In genomic region chr11:105181100-105181499, GRCh38 we compare ENCODE assay signal across 15 cellular contexts. TPM values are rescaled to one million over a fixed set of nuclear protein-coding genes. Genes with fewer than 3 reads are reported as not detected.
A peak's percentile ranks its signal among the peaks of the same experiment; 100 is the strongest.
DNase-seq lines count a peak whose midpoint lies in the region; ATAC-seq, FAIRE-seq and TF ChIP-seq lines count a peak whose summit lies in the region.
"Had no signal": no experiment of that assay in that cellular context is flagged by ENCODE, and none has a peak within 500 bp of the region (broad histone marks: within the 10 kb centered on the region; RNA-seq: fewer than 3 reads in every experiment).

No MANE protein-coding gene starts in this region.

- H3K4me3 Mint-ChIP-seq in astrocyte (ENCODE audit: unreplicated experiment) = no peak overlapping the region
- H3K4me3 Mint-ChIP-seq: CD8-positive, alpha-beta T cell had no signal

- no peak for TF ChIP-seq POLR2A in NB4 (IDR thresholded peaks at IDR 0.05; ENCODE audit: extremely low read depth, insufficient read length)
- TF ChIP-seq POLR2A in ovary (IDR thresholded peaks at IDR 0.05) = no peak

- H3K27me3 Mint-ChIP-seq in astrocyte (ENCODE audit: low read depth, unreplicated experiment) = no peaks in the 10 kb centered on the region

- 0 to 4% (median 3%) methylated on average over 2 of the region's 2 CpGs for WGBS in ovary, 3 donors

- peaks cover 3% of the 10 kb centered on the region for H3K4me1 ChIP-seq in astrocyte (ENCODE audit: insufficient read depth, low read length)
- no peaks in the 10 kb centered on the region for H3K4me1 ChIP-seq in ovary (ENCODE audit: insufficient read depth)

- no peaks in the 10 kb centered on the region for H3K36me3 Mint-ChIP-seq in astrocyte (ENCODE audit: low read depth, unreplicated experiment)
- H3K36me3 Mint-ChIP-seq: CD8-positive, alpha-beta T cell had no signal

- no peak for TF ChIP-seq EP300 in ovary (IDR thresholded peaks at IDR 0.05)

- TF ChIP-seq CTCF in NB4 (IDR thresholded peaks at IDR 0.05; ENCODE audit: low read depth, low read length) (no peak), astrocyte (IDR thresholded peaks at IDR 0.05; ENCODE audit: insufficient read depth, low read depth, low read length) (no peak), ovary (IDR thresholded peaks at IDR 0.05) (no peak)

- no peak for FAIRE-seq in astrocyte (lab: Jason Lieb, UNC)
- FAIRE-seq: GM18507 had no signal

- peaks cover 10% of the 10 kb centered on the region for H3K4me1 Mint-ChIP-seq in astrocyte (ENCODE audit: low read depth, unreplicated experiment)

- CTCF ChIA-PET in HEK293T (lab: Yijun Ruan, JAX) = no interaction called here

- ATAC-seq in GM21529 (IDR thresholded peaks at IDR 0.05; ENCODE audit: unreplicated experiment) = no peak
- ATAC-seq: CD8-positive, alpha-beta T cell; left colon had no signal

- no peak overlapping the region for H3K27ac ChIP-seq in astrocyte (ENCODE audit: low read depth, low read length)
- no peak overlapping the region for H3K27ac ChIP-seq in ovary

- no peak overlapping the region for H3K4me3 ChIP-seq in NB4 (ENCODE audit: low read depth, low read length)
- no peak overlapping the region for H3K4me3 ChIP-seq in astrocyte (ENCODE audit: insufficient read depth, low read depth, low read length)
- no peak overlapping the region for H3K4me3 ChIP-seq in ovary

- H4K20me1 ChIP-seq in astrocyte (ENCODE audit: insufficient read depth, low read length) = no peaks in the 10 kb centered on the region

- intact Hi-C loops in ovary (cut with DNase I) = no loop called here

- no peak overlapping the region for H3K9ac ChIP-seq in astrocyte (ENCODE audit: low read length)

- no peaks in the 10 kb centered on the region for H3K9me3 Mint-ChIP-seq in astrocyte (ENCODE audit: unreplicated experiment)
- H3K9me3 Mint-ChIP-seq: CD8-positive, alpha-beta T cell had no signal

- H3K36me3 ChIP-seq in astrocyte (ENCODE audit: insufficient read depth, low read length) = no peaks in the 10 kb centered on the region
- H3K36me3 ChIP-seq in ovary = no peaks in the 10 kb centered on the region

- H2AFZ ChIP-seq in astrocyte (ENCODE audit: low read depth, low read length) = no peak overlapping the region

- no peaks in the 10 kb centered on the region for H3K9me3 ChIP-seq in astrocyte (ENCODE audit: insufficient read depth, low read depth, low read length)
- H3K9me3 ChIP-seq in ovary = no peaks in the 10 kb centered on the region

- peak overlapping the region; percentile 10 for H3K4me2 ChIP-seq in astrocyte (ENCODE audit: low read length)

- DNase-seq in AML-193 (lab: John Stamatoyannopoulos, UW) = peak; percentile 33 to 39
- peak; percentile 42 for DNase-seq in NB4 (ENCODE audit: low read depth)
- peak; percentile 69 for DNase-seq in astrocyte (ENCODE audit: low read depth)
- peak; percentile 27 for DNase-seq in left kidney (ENCODE audit: low read depth, low spot score)
- DNase-seq in 8988T = no peak
- no peak for DNase-seq in HEK293T (ENCODE audit: extremely low spot score)
- DNase-seq in ovary = no peak
- DNase-seq: activated CD8-positive, alpha-beta memory T cell treated with anti-CD3 and anti-CD28 coated beads, Interleukin-2, amount 50 U/mL, for 4 hours; CD8-positive, alpha-beta T cell; dorsolateral prefrontal cortex; left colon; SHP77 treated with DMSO at 0.1 percent for 48 hours; stimulated activated naive CD4-positive, alpha-beta T cell treated with Interleukin-2 at 50 U/mL for 16 hours had no signal

- no peaks in the 10 kb centered on the region for H3K79me2 ChIP-seq in astrocyte (ENCODE audit: insufficient read depth, low read length)

- POLR2A ChIA-PET in HEK293T (lab: Yijun Ruan, JAX) = no interaction called here

- H3K27me3 ChIP-seq in astrocyte (ENCODE audit: insufficient read depth, low read length) (no peaks in the 10 kb centered on the region), ovary (no peaks in the 10 kb centered on the region)
- H3K27me3 ChIP-seq: dorsolateral prefrontal cortex had no signal

- H3K27ac Mint-ChIP-seq in astrocyte (ENCODE audit: unreplicated experiment) = no peak overlapping the region
- H3K27ac Mint-ChIP-seq: CD8-positive, alpha-beta T cell had no signal

TF ChIP-seq in HEK293T, 16 proteins besides CTCF, POLR2A, EP300 and RAD21:
- TF ChIP-seq LEF1 (IDR thresholded peaks at IDR 0.05; ENCODE audit: borderline replicate concordance) = no peak
- no peak for TF ChIP-seq CTBP1 (IDR thresholded peaks at IDR 0.05; ENCODE audit: borderline replicate concordance)
- TF ChIP-seq PKNOX1 (IDR thresholded peaks at IDR 0.05) = no peak

RNA-seq across cellular contexts. Expression of gene CARD18, which starts 41.5 kb away (rescaled TPM):
- total RNA-seq in astrocyte (not detected in 2 replicates), ovary (not detected)
- polyA plus RNA-seq in ovary = not detected
- total RNA-seq: CD8-positive, alpha-beta T cell; left colon had no signal

Comparison
In these comparisons a context has a peak if more than half of its experiments do, and no peak if none do; other contexts are left out.
1. DNase-seq: peak in AML-193 (2 of 2), NB4 (single experiment), astrocyte (single experiment) and left kidney (single experiment); none in 8988T (single experiment), HEK293T (single experiment) and ovary (0 of 5).